Comparison of ENCODE assay signal across 1 cellular context in the genomic region with DNA sequence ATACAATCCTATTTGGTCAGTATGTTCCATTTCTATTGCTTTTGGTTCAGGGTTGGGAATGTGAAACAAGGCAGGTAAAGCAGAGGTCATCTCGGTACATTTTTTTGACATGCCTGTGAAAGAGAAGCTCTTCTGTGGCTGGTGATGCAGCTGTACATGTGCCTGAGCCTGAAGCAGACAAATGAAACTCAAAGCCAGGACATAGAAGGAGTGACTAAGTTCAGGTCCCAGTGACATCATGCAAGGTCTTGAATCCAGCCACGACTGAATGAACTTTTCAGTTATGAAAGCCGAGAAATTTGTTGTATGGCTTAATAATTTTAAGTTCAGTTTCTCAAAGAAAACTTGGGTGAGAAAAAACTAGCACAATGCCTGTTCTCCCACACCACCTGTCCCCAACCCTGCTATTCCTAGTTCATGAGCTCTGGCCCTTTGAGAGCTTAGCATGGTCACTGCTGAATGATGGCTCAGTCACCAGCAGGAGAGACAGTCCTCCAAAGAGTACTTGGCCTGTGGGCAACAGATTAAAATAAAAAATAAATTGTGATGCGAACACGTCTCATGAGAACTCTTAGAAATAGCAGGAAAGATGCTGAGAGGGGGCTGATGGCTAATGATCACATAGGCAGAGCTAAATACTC.
TF ChIP-seq lines count a peak whose summit lies in the region.

No MANE protein-coding gene starts in this region.

TF ChIP-seq in GM12878, 131 proteins besides CTCF, POLR2A, EP300 and RAD21 (continued from another document and continues in another):
- TF ChIP-seq, protein P1, sequence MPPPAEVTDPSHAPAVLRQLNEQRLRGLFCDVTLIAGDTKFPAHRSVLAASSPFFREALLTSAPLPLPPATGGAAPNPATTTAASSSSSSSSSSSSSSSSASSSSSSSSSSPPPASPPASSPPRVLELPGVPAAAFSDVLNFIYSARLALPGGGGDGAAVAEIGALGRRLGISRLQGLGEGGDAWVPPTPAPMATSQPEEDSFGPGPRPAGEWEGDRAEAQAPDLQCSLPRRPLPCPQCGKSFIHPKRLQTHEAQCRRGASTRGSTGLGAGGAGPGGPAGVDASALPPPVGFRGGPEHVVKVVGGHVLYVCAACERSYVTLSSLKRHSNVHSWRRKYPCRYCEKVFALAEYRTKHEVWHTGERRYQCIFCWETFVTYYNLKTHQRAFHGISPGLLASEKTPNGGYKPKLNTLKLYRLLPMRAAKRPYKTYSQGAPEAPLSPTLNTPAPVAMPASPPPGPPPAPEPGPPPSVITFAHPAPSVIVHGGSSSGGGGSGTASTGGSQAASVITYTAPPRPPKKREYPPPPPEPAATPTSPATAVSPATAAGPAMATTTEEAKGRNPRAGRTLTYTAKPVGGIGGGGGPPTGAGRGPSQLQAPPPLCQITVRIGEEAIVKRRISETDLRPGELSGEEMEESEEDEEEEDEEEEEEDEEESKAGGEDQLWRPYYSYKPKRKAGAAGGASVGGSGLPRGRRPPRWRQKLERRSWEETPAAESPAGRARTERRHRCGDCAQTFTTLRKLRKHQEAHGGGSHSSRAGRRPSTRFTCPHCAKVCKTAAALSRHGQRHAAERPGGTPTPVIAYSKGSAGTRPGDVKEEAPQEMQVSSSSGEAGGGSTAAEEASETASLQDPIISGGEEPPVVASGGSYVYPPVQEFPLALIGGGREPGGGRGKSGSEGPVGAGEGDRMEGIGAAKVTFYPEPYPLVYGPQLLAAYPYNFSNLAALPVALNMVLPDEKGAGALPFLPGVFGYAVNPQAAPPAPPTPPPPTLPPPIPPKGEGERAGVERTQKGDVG (CRISPR knock-in tag; IDR thresholded peaks at IDR 0.05): no peak
- TF ChIP-seq PKNOX1 (IDR thresholded peaks at IDR 0.05) (no peak), MXI1 (IDR thresholded peaks at IDR 0.05; ENCODE audit: low read depth, low read length) (no peak), KAT2A (conservative IDR thresholded peaks at IDR 0.05; ENCODE audit: control insufficient read depth, low read depth, low read length) (no peak), MTA2 (IDR thresholded peaks at IDR 0.05; ENCODE audit: low read depth) (0 out of 2 replicates have a peak, but pooled peaks have one; percentile 17), ZBTB33 (IDR thresholded peaks at IDR 0.05) (no peak), NFYA (IDR thresholded peaks at IDR 0.05; ENCODE audit: borderline replicate concordance, low read depth, low read length) (no peak), MTA3 (IDR thresholded peaks at IDR 0.05; ENCODE audit: borderline replicate concordance, low read length) (no peak), NFIC (IDR thresholded peaks at IDR 0.05; ENCODE audit: low read depth, low read length) (peak; percentile 70), PAX8 (IDR thresholded peaks at IDR 0.05) (no peak), JUND (IDR thresholded peaks at IDR 0.05; ENCODE audit: low read depth, low read length) (no peak), LARP7 (IDR thresholded peaks at IDR 0.05) (no peak), ZBED1 (IDR thresholded peaks at IDR 0.05; ENCODE audit: borderline replicate concordance) (peak; percentile 85; the same call in 1 of the 2 replicates), SMAD5 (IDR thresholded peaks at IDR 0.05; ENCODE audit: low read depth) (no peak), DPF2 (IDR thresholded peaks at IDR 0.05) (no peak), BRCA1 (IDR thresholded peaks at IDR 0.05; ENCODE audit: low read depth, low read length) (no peak), CEBPB (IDR thresholded peaks at IDR 0.05; ENCODE audit: borderline replicate concordance in 1 of 2, low read depth in 2 of 2, low read length in 2 of 2) (no peak), FOS (IDR thresholded peaks at IDR 0.05; ENCODE audit: borderline replicate concordance, extremely low read depth, insufficient read length) (no peak), NR2C2 (IDR thresholded peaks at IDR 0.05; ENCODE audit: borderline replicate concordance, control insufficient read depth, insufficient read length, low read depth) (no peak), CEBPZ (IDR thresholded peaks at IDR 0.05; ENCODE audit: low read depth, low read length) (no peak), BCL11A (IDR thresholded peaks at IDR 0.05; ENCODE audit: low read depth, low read length) (no peak), FOXM1 (IDR thresholded peaks at IDR 0.05; ENCODE audit: low read depth, low read length) (peak; percentile 69; the same call in 1 of the 2 replicates)
- TF ChIP-seq, protein P2, sequence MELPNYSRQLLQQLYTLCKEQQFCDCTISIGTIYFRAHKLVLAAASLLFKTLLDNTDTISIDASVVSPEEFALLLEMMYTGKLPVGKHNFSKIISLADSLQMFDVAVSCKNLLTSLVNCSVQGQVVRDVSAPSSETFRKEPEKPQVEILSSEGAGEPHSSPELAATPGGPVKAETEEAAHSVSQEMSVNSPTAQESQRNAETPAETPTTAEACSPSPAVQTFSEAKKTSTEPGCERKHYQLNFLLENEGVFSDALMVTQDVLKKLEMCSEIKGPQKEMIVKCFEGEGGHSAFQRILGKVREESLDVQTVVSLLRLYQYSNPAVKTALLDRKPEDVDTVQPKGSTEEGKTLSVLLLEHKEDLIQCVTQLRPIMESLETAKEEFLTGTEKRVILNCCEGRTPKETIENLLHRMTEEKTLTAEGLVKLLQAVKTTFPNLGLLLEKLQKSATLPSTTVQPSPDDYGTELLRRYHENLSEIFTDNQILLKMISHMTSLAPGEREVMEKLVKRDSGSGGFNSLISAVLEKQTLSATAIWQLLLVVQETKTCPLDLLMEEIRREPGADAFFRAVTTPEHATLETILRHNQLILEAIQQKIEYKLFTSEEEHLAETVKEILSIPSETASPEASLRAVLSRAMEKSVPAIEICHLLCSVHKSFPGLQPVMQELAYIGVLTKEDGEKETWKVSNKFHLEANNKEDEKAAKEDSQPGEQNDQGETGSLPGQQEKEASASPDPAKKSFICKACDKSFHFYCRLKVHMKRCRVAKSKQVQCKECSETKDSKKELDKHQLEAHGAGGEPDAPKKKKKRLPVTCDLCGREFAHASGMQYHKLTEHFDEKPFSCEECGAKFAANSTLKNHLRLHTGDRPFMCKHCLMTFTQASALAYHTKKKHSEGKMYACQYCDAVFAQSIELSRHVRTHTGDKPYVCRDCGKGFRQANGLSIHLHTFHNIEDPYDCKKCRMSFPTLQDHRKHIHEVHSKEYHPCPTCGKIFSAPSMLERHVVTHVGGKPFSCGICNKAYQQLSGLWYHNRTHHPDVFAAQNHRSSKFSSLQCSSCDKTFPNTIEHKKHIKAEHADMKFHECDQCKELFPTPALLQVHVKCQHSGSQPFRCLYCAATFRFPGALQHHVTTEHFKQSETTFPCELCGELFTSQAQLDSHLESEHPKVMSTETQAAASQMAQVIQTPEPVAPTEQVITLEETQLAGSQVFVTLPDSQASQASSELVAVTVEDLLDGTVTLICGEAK (IDR thresholded peaks at IDR 0.05; ENCODE audit: borderline replicate concordance): no peak
- TF ChIP-seq, protein P3, sequence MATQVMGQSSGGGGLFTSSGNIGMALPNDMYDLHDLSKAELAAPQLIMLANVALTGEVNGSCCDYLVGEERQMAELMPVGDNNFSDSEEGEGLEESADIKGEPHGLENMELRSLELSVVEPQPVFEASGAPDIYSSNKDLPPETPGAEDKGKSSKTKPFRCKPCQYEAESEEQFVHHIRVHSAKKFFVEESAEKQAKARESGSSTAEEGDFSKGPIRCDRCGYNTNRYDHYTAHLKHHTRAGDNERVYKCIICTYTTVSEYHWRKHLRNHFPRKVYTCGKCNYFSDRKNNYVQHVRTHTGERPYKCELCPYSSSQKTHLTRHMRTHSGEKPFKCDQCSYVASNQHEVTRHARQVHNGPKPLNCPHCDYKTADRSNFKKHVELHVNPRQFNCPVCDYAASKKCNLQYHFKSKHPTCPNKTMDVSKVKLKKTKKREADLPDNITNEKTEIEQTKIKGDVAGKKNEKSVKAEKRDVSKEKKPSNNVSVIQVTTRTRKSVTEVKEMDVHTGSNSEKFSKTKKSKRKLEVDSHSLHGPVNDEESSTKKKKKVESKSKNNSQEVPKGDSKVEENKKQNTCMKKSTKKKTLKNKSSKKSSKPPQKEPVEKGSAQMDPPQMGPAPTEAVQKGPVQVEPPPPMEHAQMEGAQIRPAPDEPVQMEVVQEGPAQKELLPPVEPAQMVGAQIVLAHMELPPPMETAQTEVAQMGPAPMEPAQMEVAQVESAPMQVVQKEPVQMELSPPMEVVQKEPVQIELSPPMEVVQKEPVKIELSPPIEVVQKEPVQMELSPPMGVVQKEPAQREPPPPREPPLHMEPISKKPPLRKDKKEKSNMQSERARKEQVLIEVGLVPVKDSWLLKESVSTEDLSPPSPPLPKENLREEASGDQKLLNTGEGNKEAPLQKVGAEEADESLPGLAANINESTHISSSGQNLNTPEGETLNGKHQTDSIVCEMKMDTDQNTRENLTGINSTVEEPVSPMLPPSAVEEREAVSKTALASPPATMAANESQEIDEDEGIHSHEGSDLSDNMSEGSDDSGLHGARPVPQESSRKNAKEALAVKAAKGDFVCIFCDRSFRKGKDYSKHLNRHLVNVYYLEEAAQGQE (IDR thresholded peaks at IDR 0.05; ENCODE audit: low read depth, low read length): no peak
- TF ChIP-seq, protein P4, sequence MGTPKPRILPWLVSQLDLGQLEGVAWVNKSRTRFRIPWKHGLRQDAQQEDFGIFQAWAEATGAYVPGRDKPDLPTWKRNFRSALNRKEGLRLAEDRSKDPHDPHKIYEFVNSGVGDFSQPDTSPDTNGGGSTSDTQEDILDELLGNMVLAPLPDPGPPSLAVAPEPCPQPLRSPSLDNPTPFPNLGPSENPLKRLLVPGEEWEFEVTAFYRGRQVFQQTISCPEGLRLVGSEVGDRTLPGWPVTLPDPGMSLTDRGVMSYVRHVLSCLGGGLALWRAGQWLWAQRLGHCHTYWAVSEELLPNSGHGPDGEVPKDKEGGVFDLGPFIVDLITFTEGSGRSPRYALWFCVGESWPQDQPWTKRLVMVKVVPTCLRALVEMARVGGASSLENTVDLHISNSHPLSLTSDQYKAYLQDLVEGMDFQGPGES (IDR thresholded peaks at IDR 0.05): no peak
